Comparison of ENCODE assay signal across 10 cellular contexts in the genomic region with DNA sequence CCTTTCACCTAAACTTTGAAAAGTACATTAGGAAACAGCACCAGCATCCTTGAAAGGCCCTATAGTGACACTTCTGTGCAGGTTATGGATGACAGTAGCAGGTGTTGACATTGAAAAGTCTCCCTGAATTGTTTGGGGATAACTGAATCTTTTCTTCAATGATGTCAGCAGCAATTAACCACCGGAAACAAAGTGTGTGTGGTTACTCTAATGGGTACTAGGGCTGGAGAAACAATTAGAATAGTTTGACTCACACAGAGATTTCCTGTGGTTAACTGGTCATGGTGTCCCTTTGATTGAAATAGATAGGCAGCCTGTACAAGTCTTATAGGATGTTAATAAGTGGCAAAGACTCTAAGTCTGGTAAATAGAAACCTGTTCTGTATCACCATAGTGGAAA.
DNase-seq lines count a peak whose midpoint lies in the region; ATAC-seq and TF ChIP-seq lines count a peak whose summit lies in the region.
"Had no signal": no experiment of that assay in that cellular context is flagged by ENCODE, and none has a peak within 500 bp of the region (broad histone marks: within the 10 kb centered on the region; RNA-seq: fewer than 3 reads in every experiment).

No MANE protein-coding gene starts in this region.

- no peak overlapping the region for H3K4me3 ChIP-seq in gastroesophageal sphincter
- H3K4me3 ChIP-seq: A549, MG63 had no signal

- TF ChIP-seq POLR2A in gastroesophageal sphincter (IDR thresholded peaks at IDR 0.05): no peak

- H3K27ac ChIP-seq in gastroesophageal sphincter: no peak overlapping the region
- H3K27ac ChIP-seq: A549 had no signal

- H3K27me3 ChIP-seq in gastroesophageal sphincter: no peaks in the 10 kb centered on the region
- H3K27me3 ChIP-seq: MG63 had no signal

- TF ChIP-seq CTCF in gastroesophageal sphincter (IDR thresholded peaks at IDR 0.05): no peak

- no peak for TF ChIP-seq EP300 in gastroesophageal sphincter (IDR thresholded peaks at IDR 0.05)

- ATAC-seq in HG02970 (IDR thresholded peaks at IDR 0.05; ENCODE audit: low FRiP score, unreplicated experiment): peak; percentile 96
- no peak for ATAC-seq in gastroesophageal sphincter
- ATAC-seq: A549 had no signal

- H3K9me3 ChIP-seq in gastroesophageal sphincter: no peaks in the 10 kb centered on the region
- H3K9me3 ChIP-seq: A549, MG63 had no signal

- H3K36me3 ChIP-seq in gastroesophageal sphincter: no peaks in the 10 kb centered on the region
- H3K36me3 ChIP-seq: MG63 had no signal

- 20 to 80% methylated on average over 1 of the region's 1 CpG for WGBS in gastroesophageal sphincter (ENCODE audit: low coverage in 1 of 2), 2 donors

- no peaks in the 10 kb centered on the region for H3K4me1 ChIP-seq in gastroesophageal sphincter
- H3K4me1 ChIP-seq: A549 had no signal

- DNase-seq in NCI-H2081 (lab: John Stamatoyannopoulos, UW): peak; percentile 13 to 62
- no peak for DNase-seq in NCI-H2081 treated with DMSO at 0.1 percent for 48 hours (lab: John Stamatoyannopoulos, UW)
- DNase-seq in NOMO-1 (lab: John Stamatoyannopoulos, UW; ENCODE audit: unreplicated experiment in 2 of 2): peak; percentile 35 to 84
- DNase-seq in renal cortical epithelial cell (ENCODE audit: low read depth): peak; percentile 95
- no peak for DNase-seq in NCI-H2227 (lab: John Stamatoyannopoulos, UW; ENCODE audit: unreplicated experiment)
- no peak for DNase-seq in activated CD4-positive, alpha-beta T cell treated with anti-CD3 and anti-CD28 coated beads for 1 hour
- DNase-seq: MG63 had no signal

Comparison
In these comparisons a context has a peak if more than half of its experiments do, and no peak if none do; other contexts are left out.
1. DNase-seq: peak in NCI-H2081 (2 of 2), NOMO-1 (2 of 2) and renal cortical epithelial cell (single experiment); none in NCI-H2081 treated with DMSO at 0.1 percent for 48 hours (single experiment), NCI-H2227 (single experiment) and activated CD4-positive, alpha-beta T cell treated with anti-CD3 and anti-CD28 coated beads for 1 hour (single experiment).